Comparison of ENCODE assay signal across 8 cellular contexts in genomic region chr17:18038861-18039534, GRCh38. TPM values are rescaled to one million over a fixed set of nuclear protein-coding genes. Genes with fewer than 3 reads are reported as not detected.
DNase-seq lines count a peak whose midpoint lies in the region; ATAC-seq and TF ChIP-seq lines count a peak whose summit lies in the region.

Gene ATPAF2 (minus strand): TSS chr17:18039168. CDS start chr17:18039013, 155 bp downstream.
Gene GID4 (plus strand): TSS chr17:18039408. CDS start chr17:18039465, 57 bp downstream.

- peaks cover 2% of the 10 kb centered on the region for H3K36me3 Mint-ChIP-seq in endodermal cell (ENCODE audit: low read depth)

- H3K36me3 ChIP-seq in HUES48 (ENCODE audit: control insufficient read depth, insufficient read depth, low read length): no peaks in the 10 kb centered on the region
- H3K36me3 ChIP-seq in NT2/D1 (ENCODE audit: insufficient read depth, insufficient read length, low read length): peaks cover 2% of the 10 kb centered on the region
- peaks cover 35% of the 10 kb centered on the region for H3K36me3 ChIP-seq in endodermal cell (ENCODE audit: control insufficient read depth, insufficient read depth, low read length)

- peak; percentile 95 for DNase-seq in D341Med (ENCODE audit: low spot score)
- peak; percentile 98 for DNase-seq in NT2/D1 (ENCODE audit: low read depth, low spot score)
- peak; percentile 96 for DNase-seq in activated CD8-positive, alpha-beta memory T cell treated with anti-CD3 and anti-CD28 coated beads, Interleukin-2, amount 50 U/mL, for 1 hour (ENCODE audit: extremely low read depth)
- DNase-seq in endodermal cell: peak; percentile 100
- DNase-seq in mesenteric fat pad (ENCODE audit: low spot score): peak; percentile 100
- peak; percentile 99 for DNase-seq in stimulated activated CD8-positive, alpha-beta memory T cell treated with anti-CD3 and anti-CD28 coated beads, Interleukin-15, amount 100 ng/mL, for 1 hour (ENCODE audit: low read depth)

- H3K4me3 ChIP-seq in HUES48 (ENCODE audit: low read depth, low read length) (peak within 1 kb of the TSS; percentile 91), NT2/D1 (ENCODE audit: insufficient read length, low read depth) (peak within 1 kb of the TSS; percentile 84), endodermal cell (ENCODE audit: low read length) (peak within 1 kb of the TSS; percentile 97)

- H3K4me1 ChIP-seq in HUES48 (ENCODE audit: control insufficient read depth, insufficient read depth, low read length): peaks cover 5% of the 10 kb centered on the region; the same call in 1 of the 2 replicates
- H3K4me1 ChIP-seq in NT2/D1 (ENCODE audit: insufficient read depth, insufficient read length): peaks cover 4% of the 10 kb centered on the region
- H3K4me1 ChIP-seq in endodermal cell (ENCODE audit: control insufficient read depth, insufficient read depth, low read length): peaks cover 7% of the 10 kb centered on the region

- H3K9me3 ChIP-seq in HUES48 (ENCODE audit: control insufficient read depth, insufficient read depth, low read length) (no peaks in the 10 kb centered on the region), NT2/D1 (ENCODE audit: insufficient read depth, low read length) (no peaks in the 10 kb centered on the region), endodermal cell (ENCODE audit: control insufficient read depth, low read length) (no peaks in the 10 kb centered on the region)

- H3K27ac ChIP-seq in HUES48 (ENCODE audit: low read depth, low read length) (peak within 1 kb of the TSS; percentile 77), endodermal cell (ENCODE audit: low read depth, low read length) (no peak within 1 kb of the TSS)

- H3K9ac ChIP-seq in HUES48 (ENCODE audit: low read depth, low read length): peak within 1 kb of the TSS; percentile 82
- peak within 1 kb of the TSS; percentile 91 for H3K9ac ChIP-seq in NT2/D1 (ENCODE audit: insufficient read length, low read depth)
- H3K9ac ChIP-seq in endodermal cell (ENCODE audit: extremely low read depth, low read length, poor library complexity, severe bottlenecking): peak within 1 kb of the TSS; percentile 90

- peak; percentile 80 for ATAC-seq in GM21390 (IDR thresholded peaks at IDR 0.05; ENCODE audit: unreplicated experiment)

- H3K27me3 ChIP-seq in HUES48 (ENCODE audit: control insufficient read depth, insufficient read depth, low read length) (no peaks in the 10 kb centered on the region), NT2/D1 (ENCODE audit: insufficient read depth, insufficient read length) (no peaks in the 10 kb centered on the region), endodermal cell (ENCODE audit: control insufficient read depth, insufficient read depth, low read length, poor library complexity, severe bottlenecking) (no peaks in the 10 kb centered on the region)

- peak within 1 kb of the TSS; percentile 92 for H3K4me3 Mint-ChIP-seq in endodermal cell

- H3K9me3 Mint-ChIP-seq in endodermal cell: no peaks in the 10 kb centered on the region

- 0 to 2% methylated on average over 22 to 65 of the region's 67 CpGs for WGBS in endodermal cell (ENCODE audit: insufficient coverage in 1 of 2, insufficient read length in 1 of 2), 2 experiments

- peak; percentile 41 for TF ChIP-seq CTCF in endodermal cell (conservative IDR thresholded peaks at IDR 0.05)

- peaks cover 52% of the 10 kb centered on the region for H3K4me1 Mint-ChIP-seq in endodermal cell

- H3K27ac Mint-ChIP-seq in endodermal cell: peak within 1 kb of the TSS; percentile 93

- no peaks in the 10 kb centered on the region for H3K27me3 Mint-ChIP-seq in endodermal cell (ENCODE audit: insufficient read depth)

RNA-seq across cellular contexts. Expression of gene ATPAF2, which starts in this region (rescaled TPM):
- total RNA-seq in endodermal cell: 10 to 100 TPM; 31.4 to 50.8 TPM
- 40.7 TPM for polyA plus RNA-seq in endodermal cell (2013, experiment 1 of 2)
- polyA plus RNA-seq in endodermal cell (2013, experiment 2 of 2): 44.1 TPM
- 20.8 TPM for total RNA-seq in mesenteric fat pad

RNA-seq across cellular contexts. Expression of gene GID4, which starts in this region (rescaled TPM):
- total RNA-seq in endodermal cell (10 to 100 TPM; 20.5 to 20.8 TPM), mesenteric fat pad (17.4 TPM)
- 17.2 TPM for polyA plus RNA-seq in endodermal cell (2013, experiment 1 of 2)
- polyA plus RNA-seq in endodermal cell (2013, experiment 2 of 2): 17.1 TPM
